Comparison of ENCODE assay signal across 8 cellular contexts in genomic region chr3:138945646-138946553, GRCh38. TPM values are rescaled to one million over a fixed set of nuclear protein-coding genes. Genes with fewer than 3 reads are reported as not detected.
DNase-seq lines count a peak whose midpoint lies in the region; ATAC-seq and TF ChIP-seq lines count a peak whose summit lies in the region.

No MANE protein-coding gene starts in this region.

- H3K27ac ChIP-seq in H9 (ENCODE audit: insufficient read length, low read depth, low read length) (no peak overlapping the region), cardiac muscle cell (no peak overlapping the region)

- H3K79me1 ChIP-seq in H9 (ENCODE audit: insufficient read depth, low read depth, low read length, poor library complexity, severe bottlenecking), result no peaks in the 10 kb centered on the region

- H3K36me3 ChIP-seq in cardiac muscle cell, result no peaks in the 10 kb centered on the region

- no peak overlapping the region for H2BK120ac ChIP-seq in H9 (ENCODE audit: low read depth, low read length, poor library complexity, severe bottlenecking)

- H3K4me1 ChIP-seq in H9 (ENCODE audit: insufficient read depth, low read length), result peaks cover 5% of the 10 kb centered on the region; the same call in 1 of the 2 replicates
- H3K4me1 ChIP-seq in cardiac muscle cell (ENCODE audit: low read depth), result peaks cover 11% of the 10 kb centered on the region

- H3K4me2 ChIP-seq in H9 (ENCODE audit: insufficient read depth, insufficient read length, low read length), result peak overlapping the region; percentile 48

- DNase-seq in AG20443 (ENCODE audit: low spot score) (peak; percentile 48), H9 (peak; percentile 64), WTC11 (ENCODE audit: low spot score) (peak; percentile 71), cardiac muscle cell (ENCODE audit: low read depth in 1 of 2, low spot score in 1 of 2) (peak in 1 of 2 donors; percentile 37), retinal pigment epithelial cell (ENCODE audit: low read depth) (no peak), GF-D8 (lab: John Stamatoyannopoulos, UW) (no peak)

- H3K4me3 Mint-ChIP-seq in H9 (peak overlapping the region; percentile 52 to 79), WTC11 (peak overlapping the region; percentile 80)

- H3K36me3 Mint-ChIP-seq in H9 (ENCODE audit: insufficient read depth in 1 of 3, low read depth in 3 of 3) (peaks cover 0 to 5% (median 0%) of the 10 kb centered on the region in 3 experiments; a peak in 3 of 7 replicates), WTC11 (no peaks in the 10 kb centered on the region; the same call in 1 of the 2 replicates)

- no peak overlapping the region for H2AFZ ChIP-seq in H9 (ENCODE audit: low read length)

- H2BK12ac ChIP-seq in H9 (ENCODE audit: insufficient read length, low read depth, low read length), result no peak overlapping the region

- H3K9me3 ChIP-seq in H9 (ENCODE audit: control insufficient read depth, low read depth, low read length) (no peaks in the 10 kb centered on the region), cardiac muscle cell (ENCODE audit: low read depth) (no peaks in the 10 kb centered on the region)

- peak; percentile 51 for TF ChIP-seq CTCF in H9 (conservative IDR thresholded peaks at IDR 0.05)
- peak; percentile 17; the same call in 1 of the 2 replicates for TF ChIP-seq CTCF in WTC11 (IDR thresholded peaks at IDR 0.05)
- TF ChIP-seq CTCF in cardiac muscle cell (IDR thresholded peaks at IDR 0.05; ENCODE audit: low read depth, low read length), result peak; percentile 24
- TF ChIP-seq CTCF in retinal pigment epithelial cell (conservative IDR thresholded peaks at IDR 0.05; ENCODE audit: low read depth, low read length), result peak; percentile 30

- H2AK5ac ChIP-seq in H9 (ENCODE audit: insufficient read length, low read length), result no peak overlapping the region

- H3T11ph ChIP-seq in H9 (ENCODE audit: low read length), result no peak overlapping the region

- no CpG with 5 or more reads among the region's 114 CpGs for WGBS in H9 (ENCODE audit: extremely low coverage, insufficient read length, low lambda C conversion rate)

- H3K9me3 Mint-ChIP-seq in H9 (peaks cover 2 to 7% of the 10 kb centered on the region in 2 experiments; a peak in 4 of 5 replicates), WTC11 (no peaks in the 10 kb centered on the region)

- no peak overlapping the region for H3K23ac ChIP-seq in H9 (ENCODE audit: insufficient read length, low read depth, low read length)

- no peak overlapping the region for H4K5ac ChIP-seq in H9 (ENCODE audit: insufficient read length, low read depth, low read length)

- H4K91ac ChIP-seq in H9 (ENCODE audit: insufficient read length, low read depth, low read length), result no peak overlapping the region

- POLR2A ChIA-PET in WTC11 (lab: Charles Lee), result interaction anchor here (0.7 to 2.1 kb wide), 4 partner anchors 7 to 176 kb away, joined by 3 to 10 read pairs (median 4); no protein-coding TSS in a partner anchor

- CTCF ChIA-PET in WTC11 (lab: Charles Lee), result interaction anchor here (1.3 to 9.6 kb wide), 7 partner anchors 7 to 33 kb away, joined by 5 to 158 read pairs (median 9); no protein-coding TSS in a partner anchor

- ATAC-seq in WTC11, result no peak
- ATAC-seq in HG03378 (IDR thresholded peaks at IDR 0.05; ENCODE audit: unreplicated experiment), result no peak
- ATAC-seq in HG02642 (IDR thresholded peaks at IDR 0.05; ENCODE audit: poor library complexity, unreplicated experiment), result no peak

- H3K23me2 ChIP-seq in H9 (ENCODE audit: insufficient read length, low read depth, low read length, poor library complexity, severe bottlenecking), result peaks cover 24% of the 10 kb centered on the region

- no peak overlapping the region for H4K8ac ChIP-seq in H9 (replicated peaks; ENCODE audit: insufficient read length, low read depth, low read length)

- H3K4ac ChIP-seq in H9 (ENCODE audit: low read depth, low read length), result no peak overlapping the region

- no peak overlapping the region for H2BK5ac ChIP-seq in H9 (ENCODE audit: insufficient read length, low read length)

- H2BK20ac ChIP-seq in H9 (ENCODE audit: low read depth, low read length, poor library complexity, severe bottlenecking), result no peak overlapping the region

- H3K18ac ChIP-seq in H9 (ENCODE audit: insufficient read length, low read depth, low read length), result peak overlapping the region; percentile 1

- H3K9ac ChIP-seq in H9 (ENCODE audit: extremely low read depth, insufficient read length, low read length), result no peak overlapping the region

- peak overlapping the region; percentile 16; the same call in 1 of the 2 replicates for H3K14ac ChIP-seq in H9 (ENCODE audit: insufficient read depth, low read length)

- H4K20me1 ChIP-seq in H9 (ENCODE audit: control insufficient read depth, insufficient read depth, insufficient read length), result no peaks in the 10 kb centered on the region

- H3K4me3 ChIP-seq in cardiac muscle cell (peak overlapping the region; percentile 33), retinal pigment epithelial cell (ENCODE audit: low read length) (peak overlapping the region; percentile 3)

- H3K56ac ChIP-seq in H9 (ENCODE audit: insufficient read length, low read depth, low read length), result no peak overlapping the region

- H2BK15ac ChIP-seq in H9 (ENCODE audit: low read depth, low read length), result no peak overlapping the region

- no peak overlapping the region for H3K27ac Mint-ChIP-seq in H9
- no peak overlapping the region for H3K27ac Mint-ChIP-seq in WTC11

- H3K4me1 Mint-ChIP-seq in H9 (peaks cover 43 to 54% of the 10 kb centered on the region in 2 experiments), WTC11 (peaks cover 60% of the 10 kb centered on the region)

- H3K27me3 Mint-ChIP-seq in H9 (ENCODE audit: low read depth), result peaks cover 98% of the 10 kb centered on the region
- peaks cover 98% of the 10 kb centered on the region for H3K27me3 Mint-ChIP-seq in WTC11 (ENCODE audit: low read depth)

- H3K27me3 ChIP-seq in H9 (ENCODE audit: insufficient read depth, low read length) (peaks cover 71% of the 10 kb centered on the region), cardiac muscle cell (peaks cover 100% of the 10 kb centered on the region)

- H3K79me2 ChIP-seq in H9 (ENCODE audit: insufficient read depth, low read length), result no peaks in the 10 kb centered on the region

TF ChIP-seq in WTC11, 78 proteins besides CTCF, POLR2A, EP300 and RAD21 (continues in another document):
- TF ChIP-seq CREB1 (CRISPR knock-in tag; IDR thresholded peaks at IDR 0.05) (no peak), FOXK1 (CRISPR knock-in tag; IDR thresholded peaks at IDR 0.05) (no peak), GTF2I (CRISPR knock-in tag; conservative IDR thresholded peaks at IDR 0.05) (no peak), NR3C1 (CRISPR knock-in tag; conservative IDR thresholded peaks at IDR 0.05; ENCODE audit: low read depth) (no peak), SMAD4 (CRISPR knock-in tag; IDR thresholded peaks at IDR 0.05) (no peak)
- TF ChIP-seq, protein P1, sequence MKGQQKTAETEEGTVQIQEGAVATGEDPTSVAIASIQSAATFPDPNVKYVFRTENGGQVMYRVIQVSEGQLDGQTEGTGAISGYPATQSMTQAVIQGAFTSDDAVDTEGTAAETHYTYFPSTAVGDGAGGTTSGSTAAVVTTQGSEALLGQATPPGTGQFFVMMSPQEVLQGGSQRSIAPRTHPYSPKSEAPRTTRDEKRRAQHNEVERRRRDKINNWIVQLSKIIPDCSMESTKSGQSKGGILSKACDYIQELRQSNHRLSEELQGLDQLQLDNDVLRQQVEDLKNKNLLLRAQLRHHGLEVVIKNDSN (CRISPR knock-in tag; IDR thresholded peaks at IDR 0.05), result no peak
- TF ChIP-seq, protein P2, sequence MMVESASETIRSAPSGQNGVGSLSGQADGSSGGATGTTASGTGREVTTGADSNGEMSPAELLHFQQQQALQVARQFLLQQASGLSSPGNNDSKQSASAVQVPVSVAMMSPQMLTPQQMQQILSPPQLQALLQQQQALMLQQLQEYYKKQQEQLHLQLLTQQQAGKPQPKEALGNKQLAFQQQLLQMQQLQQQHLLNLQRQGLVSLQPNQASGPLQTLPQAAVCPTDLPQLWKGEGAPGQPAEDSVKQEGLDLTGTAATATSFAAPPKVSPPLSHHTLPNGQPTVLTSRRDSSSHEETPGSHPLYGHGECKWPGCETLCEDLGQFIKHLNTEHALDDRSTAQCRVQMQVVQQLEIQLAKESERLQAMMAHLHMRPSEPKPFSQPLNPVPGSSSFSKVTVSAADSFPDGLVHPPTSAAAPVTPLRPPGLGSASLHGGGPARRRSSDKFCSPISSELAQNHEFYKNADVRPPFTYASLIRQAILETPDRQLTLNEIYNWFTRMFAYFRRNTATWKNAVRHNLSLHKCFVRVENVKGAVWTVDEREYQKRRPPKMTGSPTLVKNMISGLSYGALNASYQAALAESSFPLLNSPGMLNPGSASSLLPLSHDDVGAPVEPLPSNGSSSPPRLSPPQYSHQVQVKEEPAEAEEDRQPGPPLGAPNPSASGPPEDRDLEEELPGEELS (CRISPR knock-in tag; IDR thresholded peaks at IDR 0.05), result 0 out of 2 replicates have a peak, but pooled peaks have one; percentile 21
- TF ChIP-seq, protein P3, sequence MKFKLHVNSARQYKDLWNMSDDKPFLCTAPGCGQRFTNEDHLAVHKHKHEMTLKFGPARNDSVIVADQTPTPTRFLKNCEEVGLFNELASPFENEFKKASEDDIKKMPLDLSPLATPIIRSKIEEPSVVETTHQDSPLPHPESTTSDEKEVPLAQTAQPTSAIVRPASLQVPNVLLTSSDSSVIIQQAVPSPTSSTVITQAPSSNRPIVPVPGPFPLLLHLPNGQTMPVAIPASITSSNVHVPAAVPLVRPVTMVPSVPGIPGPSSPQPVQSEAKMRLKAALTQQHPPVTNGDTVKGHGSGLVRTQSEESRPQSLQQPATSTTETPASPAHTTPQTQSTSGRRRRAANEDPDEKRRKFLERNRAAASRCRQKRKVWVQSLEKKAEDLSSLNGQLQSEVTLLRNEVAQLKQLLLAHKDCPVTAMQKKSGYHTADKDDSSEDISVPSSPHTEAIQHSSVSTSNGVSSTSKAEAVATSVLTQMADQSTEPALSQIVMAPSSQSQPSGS (CRISPR knock-in tag; IDR thresholded peaks at IDR 0.05; ENCODE audit: borderline replicate concordance, low read depth), result no peak

RNA-seq across cellular contexts. Expression of gene FOXL2, which starts 1.0 kb away (rescaled TPM):
- 0.22 and 0.29 TPM in 2 replicates for total RNA-seq in H9 (2021)
- 0.82 to 1.6 TPM (median 1.4 TPM) in 3 replicates for total RNA-seq in WTC11 (2021)
- total RNA-seq in cardiac muscle cell, result 0.25 TPM in 1 of 2 replicates, not detected in the other
- not detected in 2 replicates for polyA plus RNA-seq in cardiac muscle cell

RNA-seq across cellular contexts. Expression of gene FOXL2NB, which starts 1.1 kb away (rescaled TPM):
- total RNA-seq in H9 (2021), result 0.31 and 0.55 TPM in 2 replicates
- total RNA-seq in WTC11 (2021), result 2.2 to 5.1 TPM (median 2.9 TPM) in 3 replicates
- 0.11 TPM in 1 of 2 replicates, not detected in the other for total RNA-seq in cardiac muscle cell
- polyA plus RNA-seq in cardiac muscle cell, result not detected in 2 replicates

Comparison
In these comparisons a context has a peak if more than half of its experiments do, and no peak if none do; other contexts are left out.
1. DNase-seq: peak in AG20443 (single experiment), H9 (single experiment) and WTC11 (single experiment); none in retinal pigment epithelial cell (single experiment) and GF-D8 (single experiment).
2. Peak in every context shown above with its lines, with median percentiles within 50 percentile points of each other: CTCF ChIP-seq.